Comparison of ENCODE assay signal across 1 cellular context in genomic region chr14:105475269-105475915, GRCh38.
TF ChIP-seq lines count a peak whose summit lies in the region.

No MANE protein-coding gene starts in this region.

TF ChIP-seq in endothelial cell of umbilical vein, 7 proteins besides CTCF, POLR2A, EP300 and RAD21:
- TF ChIP-seq FOS (IDR thresholded peaks at IDR 0.05; ENCODE audit: borderline replicate concordance, insufficient read depth, low read length) = peak; percentile 47
- TF ChIP-seq POLR2AphosphoS5 (IDR thresholded peaks at IDR 0.05; ENCODE audit: insufficient read depth, low read depth, low read length) = peak; percentile 40
- no peak for TF ChIP-seq JUN (IDR thresholded peaks at IDR 0.05; ENCODE audit: borderline replicate concordance, insufficient read depth, insufficient read length, low read depth)
